In the genomic region with DNA sequence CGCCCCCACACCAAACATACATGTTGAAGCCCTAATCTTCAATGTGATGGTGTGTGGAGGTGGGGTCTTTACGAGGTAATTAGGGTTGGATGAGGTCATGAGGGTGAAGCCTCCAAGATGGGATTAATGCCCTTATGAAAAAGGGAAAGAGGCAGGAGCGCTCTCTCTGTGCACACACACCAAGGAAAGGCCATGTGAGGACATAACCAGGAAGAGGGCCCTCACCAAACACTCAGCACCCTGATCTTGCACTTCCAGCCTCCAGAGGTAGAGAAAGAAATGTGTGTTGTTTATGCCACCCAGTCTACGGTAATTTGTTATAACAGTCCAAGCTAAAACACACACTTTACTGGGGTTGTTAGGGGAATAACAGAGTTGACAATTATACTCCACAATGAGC, we compare ENCODE assay signal across 24 cellular contexts. TPM values are rescaled to one million over a fixed set of nuclear protein-coding genes. Genes with fewer than 3 reads are reported as not detected.
DNase-seq lines count a peak whose midpoint lies in the region; ATAC-seq and TF ChIP-seq lines count a peak whose summit lies in the region.
"Had no signal": no experiment of that assay in that cellular context is flagged by ENCODE, and none has a peak within 500 bp of the region (broad histone marks: within the 10 kb centered on the region; RNA-seq: fewer than 3 reads in every experiment).

No MANE protein-coding gene starts in this region.

- ATAC-seq in HG02870 (IDR thresholded peaks at IDR 0.05; ENCODE audit: unreplicated experiment) = no peak
- ATAC-seq: stimulated activated naive CD8-positive, alpha-beta T cell treated with anti-CD3 and anti-CD28 coated beads, Interleukin-15, Interleukin-2, amounts not matched to agents 100 U/mL and 50 U/mL, for 24 hours; T-cell had no signal

- H3K27me3 ChIP-seq in mesenchymal stem cell (ENCODE audit: control insufficient read depth in 1 of 2, insufficient read depth in 1 of 2, low read length in 2 of 2) = no peaks in the 10 kb centered on the region
- H3K27me3 ChIP-seq: brain microvascular endothelial cell, neural progenitor cell, testis, vagina had no signal

- H2BK15ac ChIP-seq in mesenchymal stem cell (ENCODE audit: low read depth, poor library complexity, severe bottlenecking) = no peak overlapping the region

- no peak overlapping the region for H3K4me3 ChIP-seq in mesenchymal stem cell (ENCODE audit: insufficient read depth in 1 of 2, low read depth in 1 of 2, low read length in 2 of 2)
- H3K4me3 ChIP-seq: neural progenitor cell, prostate gland, testis, vagina had no signal

- peaks cover 6% of the 10 kb centered on the region for H3K36me3 Mint-ChIP-seq in Calu3 (ENCODE audit: insufficient read depth, unreplicated experiment)
- peaks cover 47% of the 10 kb centered on the region for H3K36me3 Mint-ChIP-seq in activated CD4-positive, alpha-beta memory T cell treated with anti-CD3 and anti-CD28 coated beads, Interleukin-2, amount 10 ng/mL, durations not matched to agents 7 days and 5 days (ENCODE audit: low read depth)

- H3K9ac ChIP-seq in mesenchymal stem cell (ENCODE audit: low read length) = no peak overlapping the region
- H3K9ac ChIP-seq: neural progenitor cell had no signal

- no peak overlapping the region for H2AFZ ChIP-seq in mesenchymal stem cell (ENCODE audit: low read depth, low read length)
- H2AFZ ChIP-seq: neural progenitor cell had no signal

- H2AK5ac ChIP-seq in mesenchymal stem cell (ENCODE audit: low read length, severe bottlenecking) = peak overlapping the region; percentile 83

- no peak overlapping the region for H2BK12ac ChIP-seq in mesenchymal stem cell (ENCODE audit: low read length in 2 of 2)

- no peak overlapping the region for H3K4me3 Mint-ChIP-seq in Calu3 (ENCODE audit: low read depth, unreplicated experiment)
- H3K4me3 Mint-ChIP-seq in activated CD4-positive, alpha-beta memory T cell treated with anti-CD3 and anti-CD28 coated beads, Interleukin-2, amount 10 ng/mL, durations not matched to agents 7 days and 5 days = no peak overlapping the region
- H3K4me3 Mint-ChIP-seq: IgD-negative memory B cell, neural progenitor cell, T-cell had no signal

- peaks cover 8% of the 10 kb centered on the region for H3K79me1 ChIP-seq in mesenchymal stem cell (replicated peaks; ENCODE audit: low read length, poor library complexity, severe bottlenecking)

- no peak overlapping the region for H4K91ac ChIP-seq in mesenchymal stem cell (ENCODE audit: low read length)

- no peaks in the 10 kb centered on the region for H3K9me3 ChIP-seq in mesenchymal stem cell (ENCODE audit: control insufficient read depth, low read length)
- H3K9me3 ChIP-seq: prostate gland, testis, vagina had no signal

- peaks cover 9% of the 10 kb centered on the region for H3K4me1 ChIP-seq in mesenchymal stem cell (ENCODE audit: control insufficient read depth, insufficient read depth, low read depth, low read length)
- H3K4me1 ChIP-seq: neural progenitor cell, prostate gland, testis, vagina had no signal

- H2BK5ac ChIP-seq in mesenchymal stem cell (ENCODE audit: low read depth, low read length, poor library complexity, severe bottlenecking) = no peak overlapping the region

- no peak overlapping the region for H4K8ac ChIP-seq in mesenchymal stem cell (ENCODE audit: low read length)

- H2BK120ac ChIP-seq in mesenchymal stem cell (ENCODE audit: low read depth, low read length) = no peak overlapping the region

- DNase-seq in DMS53 (lab: John Stamatoyannopoulos, UW) (peak; percentile 61), DMS53 treated with DMSO at 0.1 percent for 48 hours (lab: John Stamatoyannopoulos, UW; ENCODE audit: unreplicated experiment) (no peak), Calu3 (no peak), mesenchymal stem cell (no peak), activated gamma-delta T cell treated with Interleukin-2 at 50 U/mL for 16 hours (no peak)
- DNase-seq in activated CD8-positive, alpha-beta memory T cell treated with anti-CD3 and anti-CD28 coated beads, Interleukin-2, amount 50 U/mL, for 48 hours = peak; percentile 23
- no peak for DNase-seq in activated CD4-positive, alpha-beta memory T cell treated with anti-CD3 and anti-CD28 coated beads, Interleukin-2, amount 10 ng/mL, durations not matched to agents 7 days and 5 days
- DNase-seq: activated CD4-positive, alpha-beta T cell treated with anti-CD3 and anti-CD28 coated beads, Interleukin-2, amount 50 U/mL, for 48 hours; activated effector memory CD4-positive, alpha-beta T cell treated with anti-CD3 and anti-CD28 coated beads, Interleukin-2, amount 50 U/mL, for 16 hours; activated T-cell treated with anti-CD3 and anti-CD28 coated beads for 4 hours; brain microvascular endothelial cell; GOT3; islet precursor cell; mammary epithelial cell; NCI-H69; stimulated activated naive CD8-positive, alpha-beta T cell treated with anti-CD3 and anti-CD28 coated beads, Interleukin-15, Interleukin-2, amounts not matched to agents 100 U/mL and 50 U/mL, for 24 hours; T-cell; testis had no signal

- no peak for TF ChIP-seq CTCF in Calu3 (IDR thresholded peaks at IDR 0.05; ENCODE audit: unreplicated experiment)

- H3K27ac Mint-ChIP-seq in Calu3 (ENCODE audit: unreplicated experiment) = peak overlapping the region; percentile 13
- no peak overlapping the region for H3K27ac Mint-ChIP-seq in activated CD4-positive, alpha-beta memory T cell treated with anti-CD3 and anti-CD28 coated beads, Interleukin-2, amount 10 ng/mL, durations not matched to agents 7 days and 5 days
- H3K27ac Mint-ChIP-seq: IgD-negative memory B cell, neural progenitor cell, T-cell had no signal

- peak overlapping the region; percentile 64 for H3K27ac ChIP-seq in mesenchymal stem cell (ENCODE audit: low read length, poor library complexity, severe bottlenecking)
- H3K27ac ChIP-seq: 22Rv1, brain microvascular endothelial cell, neural progenitor cell, prostate gland, testis, vagina had no signal

- intact Hi-C loops in Calu3 (cut with micrococcal nuclease; ENCODE audit: unreplicated experiment) = no loop called here

- H3K4me2 ChIP-seq in mesenchymal stem cell (ENCODE audit: low read length, poor library complexity, severe bottlenecking) = no peak overlapping the region
- H3K4me2 ChIP-seq: neural progenitor cell had no signal

- CTCF ChIA-PET in Calu3 (lab: Charles Lee) = interaction anchor here (0.6 to 0.7 kb wide), 2 partner anchors 15 to 218 kb away, joined by 3 to 5 read pairs; no protein-coding TSS in a partner anchor
- CTCF ChIA-PET in activated CD4-positive, alpha-beta memory T cell treated with anti-CD3 and anti-CD28 coated beads, Interleukin-2, amount 10 ng/mL, durations not matched to agents 7 days and 5 days (lab: Charles Lee) = interaction anchor here (0.6 to 1.8 kb wide), 3 partner anchors 12 to 1272 kb away, joined by 3 to 6 read pairs (median 3); no protein-coding TSS in a partner anchor

- H3K18ac ChIP-seq in mesenchymal stem cell (ENCODE audit: low read depth in 1 of 2, low read length in 2 of 2) = no peak overlapping the region

- BruUV-seq in Calu3 (replicated peaks; lab: Mats Ljungman, UMichigan) = no TSS peak

- POLR2A ChIA-PET in activated CD4-positive, alpha-beta memory T cell treated with anti-CD3 and anti-CD28 coated beads, Interleukin-2, amount 10 ng/mL, durations not matched to agents 7 days and 5 days (lab: Charles Lee) = interaction anchor here (1.3 kb wide), 1 partner anchor 13 kb away, joined by 3 read pairs; no protein-coding TSS in a partner anchor

- no peak overlapping the region for H3K4ac ChIP-seq in mesenchymal stem cell (ENCODE audit: low read depth in 1 of 2, low read length in 2 of 2)

- H3K4me1 Mint-ChIP-seq in Calu3 (ENCODE audit: low read depth, unreplicated experiment) = peaks cover 36% of the 10 kb centered on the region
- no peaks in the 10 kb centered on the region for H3K4me1 Mint-ChIP-seq in activated CD4-positive, alpha-beta memory T cell treated with anti-CD3 and anti-CD28 coated beads, Interleukin-2, amount 10 ng/mL, durations not matched to agents 7 days and 5 days
- H3K4me1 Mint-ChIP-seq: neural progenitor cell had no signal

- H3K9me3 Mint-ChIP-seq in Calu3 (ENCODE audit: low read depth, unreplicated experiment) = no peaks in the 10 kb centered on the region
- no peaks in the 10 kb centered on the region for H3K9me3 Mint-ChIP-seq in activated CD4-positive, alpha-beta memory T cell treated with anti-CD3 and anti-CD28 coated beads, Interleukin-2, amount 10 ng/mL, durations not matched to agents 7 days and 5 days
- H3K9me3 Mint-ChIP-seq: IgD-negative memory B cell, neural progenitor cell, T-cell had no signal

- WGBS in mesenchymal stem cell = 88% methylated on average over 1 of the region's 4 CpGs

- H3K14ac ChIP-seq in mesenchymal stem cell (ENCODE audit: low read length in 2 of 2) = no peak overlapping the region

- peaks cover 0 to 27% of the 10 kb centered on the region in 2 experiments for H3K36me3 ChIP-seq in mesenchymal stem cell (ENCODE audit: control insufficient read depth in 1 of 2, insufficient read depth in 2 of 2, low read depth in 1 of 2, low read length in 2 of 2)
- H3K36me3 ChIP-seq: prostate gland had no signal

- no peaks in the 10 kb centered on the region for H3K27me3 Mint-ChIP-seq in Calu3 (ENCODE audit: unreplicated experiment)
- H3K27me3 Mint-ChIP-seq in activated CD4-positive, alpha-beta memory T cell treated with anti-CD3 and anti-CD28 coated beads, Interleukin-2, amount 10 ng/mL, durations not matched to agents 7 days and 5 days = no peaks in the 10 kb centered on the region
- H3K27me3 Mint-ChIP-seq: IgD-negative memory B cell, T-cell had no signal

- no peak overlapping the region for H3K23ac ChIP-seq in mesenchymal stem cell (ENCODE audit: low read length in 2 of 2)

RNA-seq across cellular contexts. Expression of a gene that starts 14.6 kb away (rescaled TPM):
- 7.8 and 8.4 TPM in 2 replicates for total RNA-seq in Calu3 (2022)
- 4.4 TPM for polyA plus RNA-seq in mesenchymal stem cell (2013, experiment 1 of 2)
- polyA plus RNA-seq in mesenchymal stem cell (2013, experiment 2 of 2) = 4.2 TPM
- 1 to 10 TPM; 8.1 to 9.3 TPM for total RNA-seq in activated CD4-positive, alpha-beta memory T cell treated with anti-CD3 and anti-CD28 coated beads, Interleukin-2, amount 10 ng/mL, durations not matched to agents 7 days and 5 days

Comparison
In these comparisons a context has a peak if more than half of its experiments do, and no peak if none do; other contexts are left out.
1. DNase-seq: peak in DMS53 (single experiment) and activated CD8-positive, alpha-beta memory T cell treated with anti-CD3 and anti-CD28 coated beads, Interleukin-2, amount 50 U/mL, for 48 hours (single experiment); none in DMS53 treated with DMSO at 0.1 percent for 48 hours (single experiment), Calu3 (single experiment), mesenchymal stem cell (single experiment), activated CD4-positive, alpha-beta memory T cell treated with anti-CD3 and anti-CD28 coated beads, Interleukin-2, amount 10 ng/mL, durations not matched to agents 7 days and 5 days (single experiment) and activated gamma-delta T cell treated with Interleukin-2 at 50 U/mL for 16 hours (single experiment).